Comparison of ENCODE assay signal across 35 cellular contexts in the genomic region with DNA sequence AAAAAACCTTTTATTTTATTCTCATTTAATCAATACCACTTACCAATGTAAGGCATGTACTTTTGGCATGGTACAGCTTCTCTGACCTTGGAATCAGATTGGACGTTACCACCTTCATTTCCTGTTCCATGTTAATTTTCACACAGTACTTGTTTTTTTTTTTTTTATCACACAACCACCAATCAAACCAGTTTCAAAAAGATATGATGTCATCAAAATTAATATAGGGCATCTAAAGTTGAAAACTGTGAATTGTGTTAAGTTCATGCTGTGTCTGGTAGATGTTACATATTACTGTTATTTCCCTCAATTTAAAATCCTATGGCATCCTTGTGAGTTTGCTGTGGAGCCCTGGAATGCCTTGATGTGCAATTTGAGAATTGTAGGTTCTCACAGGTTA.
"Had no signal": no experiment of that assay in that cellular context is flagged by ENCODE, and none has a peak within 500 bp of the region (broad histone marks: within the 10 kb centered on the region; RNA-seq: fewer than 3 reads in every experiment).

No MANE protein-coding gene starts in this region.

- H3K36me3 ChIP-seq: MG63 had no signal

- H3K27ac ChIP-seq: KMS-11 had no signal

- H3K4me3 ChIP-seq: MG63 had no signal

- H3K27me3 ChIP-seq: MG63 had no signal

- H3K9ac ChIP-seq: KMS-11 had no signal

- DNase-seq: Karpas-422, Kasumi-1, MG63, MM.1S, MV-4-11, NCI-H1048, NCI-H1092, NCI-H1092 treated with DMSO at 0.1 percent for 48 hours, NCI-H1105, NCI-H1105 treated with DMSO at 0.1 percent for 48 hours, NCI-H1417, NCI-H1417 treated with DMSO at 0.1 percent for 48 hours, NCI-H1436, NCI-H1436 treated with DMSO at 0.1 percent for 48 hours, NCI-H146, NCI-H1694, NCI-H1694 treated with DMSO at 0.1 percent for 48 hours, NCI-H187, NCI-H187 treated with DMSO at 0.1 percent for 48 hours, NCI-H1930, NCI-H2029, NCI-H2029 treated with DMSO at 0.1 percent for 48 hours, NCI-H2081, NCI-H2081 treated with DMSO at 0.1 percent for 48 hours, NCI-H2107, NCI-H2171, NCI-H2171 treated with DMSO at 0.1 percent for 48 hours, NCI-H2227 treated with DMSO at 0.1 percent for 48 hours, NCI-H226, NCI-H345, NCI-H446, NCI-H446 treated with DMSO at 0.1 percent for 48 hours, NCI-H510A, NCI-H510A treated with DMSO at 0.1 percent for 48 hours had no signal

- H3K4me2 ChIP-seq: KMS-11 had no signal
